In the genomic region with DNA sequence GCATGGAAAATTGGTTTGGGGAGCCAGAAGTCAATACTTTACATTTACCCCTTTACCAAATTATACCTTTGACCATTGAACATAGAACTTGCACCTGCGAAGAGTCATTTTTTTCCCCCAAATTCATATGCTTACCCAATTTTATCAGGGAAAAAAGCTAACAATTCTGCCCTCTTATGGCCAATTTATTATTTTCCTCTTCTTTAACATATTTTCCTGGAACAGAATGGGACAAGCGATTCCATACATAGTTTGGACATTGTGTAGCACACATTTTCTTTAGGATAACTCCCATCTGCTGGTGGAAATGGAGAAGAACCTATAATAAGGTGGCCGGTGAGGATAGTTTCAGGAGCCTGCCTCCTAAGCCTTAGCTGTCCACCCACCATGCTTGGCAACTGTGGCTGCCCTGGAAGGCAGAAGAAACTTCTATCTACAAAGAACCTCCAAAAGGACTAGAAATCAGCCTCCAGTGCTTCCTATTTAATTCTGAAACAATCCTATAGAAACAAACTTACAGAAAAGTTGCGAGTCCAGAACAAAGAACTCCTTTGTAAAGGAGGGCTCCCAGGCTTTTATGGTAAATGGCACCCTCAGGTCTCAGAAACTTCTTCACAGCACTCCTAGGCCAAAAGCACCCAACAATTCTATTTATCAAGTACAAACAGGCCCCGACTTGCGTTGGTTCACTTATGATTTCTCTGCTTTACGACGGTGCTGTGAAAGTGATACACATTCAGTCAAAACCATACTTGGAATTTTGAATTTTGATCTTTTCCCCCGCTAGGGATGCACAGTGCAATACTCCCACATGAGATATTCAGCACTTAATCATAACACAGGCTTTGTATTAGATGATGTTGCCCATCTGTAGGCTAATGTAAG, we compare ENCODE assay signal across 10 cellular contexts.
DNase-seq lines count a peak whose midpoint lies in the region; ATAC-seq and TF ChIP-seq lines count a peak whose summit lies in the region.
"Had no signal": no experiment of that assay in that cellular context is flagged by ENCODE, and none has a peak within 500 bp of the region (broad histone marks: within the 10 kb centered on the region; RNA-seq: fewer than 3 reads in every experiment).

No MANE protein-coding gene starts in this region.

- H3K4me1 ChIP-seq in body of pancreas = peaks cover 15% of the 10 kb centered on the region
- H3K4me1 ChIP-seq in sigmoid colon = peaks cover 0 to 8% (median 4%) of the 10 kb centered on the region in 4 donors

- H3K4me3 ChIP-seq in body of pancreas (no peak overlapping the region), sigmoid colon (no peak overlapping the region)

- peaks cover 28% of the 10 kb centered on the region for H3K4me1 Mint-ChIP-seq in nephron
- H3K4me1 Mint-ChIP-seq: nephron progenitor cell had no signal

- no peaks in the 10 kb centered on the region for H3K9me3 Mint-ChIP-seq in nephron
- H3K9me3 Mint-ChIP-seq: nephron progenitor cell had no signal

- no peaks in the 10 kb centered on the region for H3K36me3 Mint-ChIP-seq in nephron (ENCODE audit: low read depth)

- H3K9me3 ChIP-seq in body of pancreas = no peaks in the 10 kb centered on the region
- no peaks in the 10 kb centered on the region for H3K9me3 ChIP-seq in sigmoid colon

- ATAC-seq in body of pancreas = no peak
- no peak for ATAC-seq in HG02610 (IDR thresholded peaks at IDR 0.05; ENCODE audit: unreplicated experiment)

- no peak for TF ChIP-seq EP300 in sigmoid colon (IDR thresholded peaks at IDR 0.05)

- H3K27me3 ChIP-seq in body of pancreas (no peaks in the 10 kb centered on the region), sigmoid colon (no peaks in the 10 kb centered on the region)

- peak overlapping the region; percentile 15 to 76 (median 58) for H3K27ac Mint-ChIP-seq in nephron
- H3K27ac Mint-ChIP-seq: nephron progenitor cell had no signal

- H3K27ac ChIP-seq in body of pancreas (no peak overlapping the region), sigmoid colon (no peak overlapping the region)

- intact Hi-C loops in body of pancreas (cut with DNase I) (no loop called here), sigmoid colon (cut with DNase I) (no loop called here)

- peak; percentile 63 for TF ChIP-seq CTCF in LNCAP (IDR thresholded peaks at IDR 0.05)
- TF ChIP-seq CTCF in body of pancreas (IDR thresholded peaks at IDR 0.05) = peak in 6 of 7 experiments; percentile 24 to 49 (median 45)
- TF ChIP-seq CTCF in nephron (IDR thresholded peaks at IDR 0.05; ENCODE audit: unreplicated experiment in 3 of 3) = peak; percentile 46 to 54 (median 49)
- TF ChIP-seq CTCF in sigmoid colon (IDR thresholded peaks at IDR 0.05) = no peak

- WGBS in body of pancreas, 2 donors = 58 to 60% methylated on average over 9 of the region's 9 CpGs
- 56 to 72% methylated on average over 9 of the region's 9 CpGs for WGBS in sigmoid colon, 2 donors

- peaks cover 27% of the 10 kb centered on the region for H3K27me3 Mint-ChIP-seq in nephron (ENCODE audit: low read depth)

- no peaks in the 10 kb centered on the region for H3K36me3 ChIP-seq in body of pancreas (replicated peaks in 1 of 2; ENCODE audit: insufficient read depth in 1 of 2, low read depth in 2 of 2)
- H3K36me3 ChIP-seq in sigmoid colon = no peaks in the 10 kb centered on the region

- TF ChIP-seq POLR2A in body of pancreas (IDR thresholded peaks at IDR 0.05) = no peak
- TF ChIP-seq POLR2A in sigmoid colon (IDR thresholded peaks at IDR 0.05) = no peak

- no peak overlapping the region for H3K4me3 Mint-ChIP-seq in nephron
- H3K4me3 Mint-ChIP-seq: nephron progenitor cell had no signal

- peak; percentile 46 for DNase-seq in DMS53 (lab: John Stamatoyannopoulos, UW)
- DNase-seq in body of pancreas = no peak
- DNase-seq in DMS153 (lab: John Stamatoyannopoulos, UW) = no peak
- DNase-seq in sigmoid colon = no peak
- no peak for DNase-seq in activated T-cell treated with anti-CD3 and anti-CD28 coated beads, Interleukin-2, amount 50 U/mL, for 48 hours
- DNase-seq: NCI-H524 treated with DMSO at 0.1 percent for 48 hours, nephron progenitor cell had no signal

Comparison
In these comparisons a context has a peak if more than half of its experiments do, and no peak if none do; other contexts are left out.
1. CTCF ChIP-seq: peak in LNCAP (single experiment), body of pancreas (6 of 7) and nephron (3 of 3); none in sigmoid colon (0 of 4).